In genomic region chr7:101108330-101108857, GRCh38 we compare ENCODE assay signal across 1 cellular context.
TF ChIP-seq lines count a peak whose summit lies in the region.

No MANE protein-coding gene starts in this region.

TF ChIP-seq in HepG2, 621 proteins besides CTCF, POLR2A, EP300 and RAD21 (continued from another document and continues in another):
- TF ChIP-seq HNF1A (IDR thresholded peaks at IDR 0.05; ENCODE audit: low read depth) (no peak), HNF1A (CRISPR knock-in tag; IDR thresholded peaks at IDR 0.05; ENCODE audit: borderline replicate concordance) (peak; percentile 15; the same call in 1 of the 2 replicates), ZNF629 (CRISPR knock-in tag; conservative IDR thresholded peaks at IDR 0.05) (no peak), ZSCAN30 (CRISPR knock-in tag; IDR thresholded peaks at IDR 0.05) (no peak), GMEB1 (CRISPR knock-in tag; IDR thresholded peaks at IDR 0.05; ENCODE audit: borderline replicate concordance) (no peak; the same call in 1 of the 2 replicates), RNF2 (conservative IDR thresholded peaks at IDR 0.05; ENCODE audit: low read depth) (no peak), SP140L (CRISPR knock-in tag; IDR thresholded peaks at IDR 0.05; ENCODE audit: borderline replicate concordance) (no peak), ZNF460 (CRISPR knock-in tag; IDR thresholded peaks at IDR 0.05; ENCODE audit: borderline replicate concordance) (no peak), ZSCAN31 (CRISPR knock-in tag; IDR thresholded peaks at IDR 0.05; ENCODE audit: low read depth) (no peak), SMC3 (IDR thresholded peaks at IDR 0.05; ENCODE audit: low read length) (no peak), ZNF615 (CRISPR knock-in tag; IDR thresholded peaks at IDR 0.05; ENCODE audit: borderline replicate concordance) (no peak), ARID4A (CRISPR knock-in tag; IDR thresholded peaks at IDR 0.05; ENCODE audit: borderline replicate concordance) (peak; percentile 35; the same call in 1 of the 2 replicates), ZNF501 (CRISPR knock-in tag; IDR thresholded peaks at IDR 0.05) (peak; percentile 42; the same call in 1 of the 2 replicates), ZNF580 (CRISPR knock-in tag; IDR thresholded peaks at IDR 0.05; ENCODE audit: borderline replicate concordance, low read depth) (no peak), EED (CRISPR knock-in tag; IDR thresholded peaks at IDR 0.05) (no peak), SMAD9 (CRISPR knock-in tag; IDR thresholded peaks at IDR 0.05) (no peak), ZNF816 (CRISPR knock-in tag; IDR thresholded peaks at IDR 0.05; ENCODE audit: borderline replicate concordance) (peak; percentile 45; the same call in 1 of the 2 replicates), STAT5B (CRISPR knock-in tag; IDR thresholded peaks at IDR 0.05) (no peak), ZBTB42 (CRISPR knock-in tag; IDR thresholded peaks at IDR 0.05) (no peak), MTF2 (CRISPR knock-in tag; IDR thresholded peaks at IDR 0.05; ENCODE audit: borderline replicate concordance) (no peak), KMT2A (CRISPR knock-in tag; IDR thresholded peaks at IDR 0.05) (no peak), ZHX2 (IDR thresholded peaks at IDR 0.05; ENCODE audit: low read depth) (no peak), ZHX2 (CRISPR knock-in tag; IDR thresholded peaks at IDR 0.05; ENCODE audit: borderline replicate concordance) (no peak), MIER3 (CRISPR knock-in tag; IDR thresholded peaks at IDR 0.05; ENCODE audit: borderline replicate concordance) (peak; percentile 36; the same call in 1 of the 2 replicates), SMYD3 (CRISPR knock-in tag; IDR thresholded peaks at IDR 0.05) (no peak; the same call in 1 of the 2 replicates), SCMH1 (CRISPR knock-in tag; IDR thresholded peaks at IDR 0.05; ENCODE audit: borderline replicate concordance) (no peak), ZNF430 (CRISPR knock-in tag; IDR thresholded peaks at IDR 0.05) (peak; percentile 62; the same call in 1 of the 2 replicates), MTA1 (CRISPR knock-in tag; IDR thresholded peaks at IDR 0.05; ENCODE audit: borderline replicate concordance) (no peak; the same call in 1 of the 2 replicates), ZNF788 (CRISPR knock-in tag; IDR thresholded peaks at IDR 0.05; ENCODE audit: borderline replicate concordance) (peak; percentile 63; the same call in 1 of the 2 replicates), HINFP (CRISPR knock-in tag; IDR thresholded peaks at IDR 0.05; ENCODE audit: low read depth) (no peak; the same call in 1 of the 2 replicates), ZNF446 (CRISPR knock-in tag; IDR thresholded peaks at IDR 0.05) (no peak), ZBTB20 (CRISPR knock-in tag; IDR thresholded peaks at IDR 0.05; ENCODE audit: borderline replicate concordance, low read depth) (no peak), ATF7 (IDR thresholded peaks at IDR 0.05) (no peak), ATF7 (CRISPR knock-in tag; IDR thresholded peaks at IDR 0.05) (peak; percentile 68; the same call in 1 of the 2 replicates), ZNF205 (CRISPR knock-in tag; IDR thresholded peaks at IDR 0.05) (no peak), SSRP1 (CRISPR knock-in tag; IDR thresholded peaks at IDR 0.05) (no peak), SRSF4 (IDR thresholded peaks at IDR 0.05; ENCODE audit: low read depth, low read length, poor library complexity, severe bottlenecking) (no peak), TOPORS (CRISPR knock-in tag; IDR thresholded peaks at IDR 0.05) (no peak), AGO1 (IDR thresholded peaks at IDR 0.05; ENCODE audit: low read depth, low read length, poor library complexity, severe bottlenecking) (no peak), HOMEZ (CRISPR knock-in tag; IDR thresholded peaks at IDR 0.05; ENCODE audit: low read depth) (no peak), JUN (CRISPR knock-in tag; IDR thresholded peaks at IDR 0.05) (no peak), DNMT3B (CRISPR knock-in tag; conservative IDR thresholded peaks at IDR 0.05) (no peak), ADNP (CRISPR knock-in tag; IDR thresholded peaks at IDR 0.05) (no peak), ZNF253 (CRISPR knock-in tag; IDR thresholded peaks at IDR 0.05; ENCODE audit: borderline replicate concordance) (no peak), NONO (IDR thresholded peaks at IDR 0.05) (no peak), NONO (CRISPR knock-in tag; conservative IDR thresholded peaks at IDR 0.05) (0 out of 2 replicates have a peak, but pooled peaks have one; percentile 38), ATAD3A (CRISPR knock-in tag; IDR thresholded peaks at IDR 0.05) (no peak)
